In genomic region chr6:161498359-161498758, GRCh38 we compare ENCODE assay signal across 9 cellular contexts.
DNase-seq lines count a peak whose midpoint lies in the region; ATAC-seq and TF ChIP-seq lines count a peak whose summit lies in the region.
"Had no signal": no experiment of that assay in that cellular context is flagged by ENCODE, and none has a peak within 500 bp of the region (broad histone marks: within the 10 kb centered on the region; RNA-seq: fewer than 3 reads in every experiment).

No MANE protein-coding gene starts in this region.

- DNase-seq in BE2C (peak; percentile 62), SHP77 treated with DMSO at 0.1 percent for 48 hours (lab: John Stamatoyannopoulos, UW) (peak; percentile 85), right cardiac atrium (no peak), COLO668 (lab: John Stamatoyannopoulos, UW; ENCODE audit: unreplicated experiment) (no peak), lower leg skin (ENCODE audit: low spot score in 2 of 2) (no peak), anterior cingulate cortex (lab: John Stamatoyannopoulos, UW) (no peak)

- H3K27me3 ChIP-seq in BE2C (no peaks in the 10 kb centered on the region), right cardiac atrium (ENCODE audit: control insufficient read depth, insufficient read depth) (no peaks in the 10 kb centered on the region)

- ATAC-seq in HG03139 (IDR thresholded peaks at IDR 0.05; ENCODE audit: unreplicated experiment), result peak; percentile 88
- peak; percentile 23 to 63 for ATAC-seq in right cardiac atrium
- ATAC-seq in HG02981 (IDR thresholded peaks at IDR 0.05; ENCODE audit: unreplicated experiment), result no peak

- no peak for TF ChIP-seq POLR2A in lower leg skin (IDR thresholded peaks at IDR 0.05)

- H3K4me3 ChIP-seq in BE2C (ENCODE audit: low read depth, low read length) (no peak overlapping the region), right cardiac atrium (ENCODE audit: low read length) (no peak overlapping the region), lower leg skin (ENCODE audit: low read depth, poor library complexity, severe bottlenecking) (no peak overlapping the region)

- WGBS in right cardiac atrium, result 51% methylated on average over 7 of the region's 7 CpGs
- WGBS in lower leg skin, 2 donors, result 63 to 71% methylated on average over 7 of the region's 7 CpGs

- H3K27ac ChIP-seq in right cardiac atrium (ENCODE audit: low read length), result no peak overlapping the region
- H3K27ac ChIP-seq: epithelial cell of prostate had no signal

- no peaks in the 10 kb centered on the region for H3K36me3 ChIP-seq in BE2C

- H3K9me3 ChIP-seq in BE2C (no peaks in the 10 kb centered on the region), right cardiac atrium (ENCODE audit: control insufficient read depth, low read length) (no peaks in the 10 kb centered on the region)

- no peaks in the 10 kb centered on the region for H3K4me1 ChIP-seq in BE2C
- H3K4me1 ChIP-seq in right cardiac atrium (ENCODE audit: control insufficient read depth, insufficient read depth, low read length), result peaks cover 2% of the 10 kb centered on the region

- TF ChIP-seq CTCF in BE2C (IDR thresholded peaks at IDR 0.05; ENCODE audit: low read depth, low read length), result peak; percentile 82
- TF ChIP-seq CTCF in lower leg skin (IDR thresholded peaks at IDR 0.05), result no peak

- intact Hi-C loops in right cardiac atrium (cut with DNase I), result no loop called here
- intact Hi-C loops in lower leg skin (cut with DNase I; ENCODE audit: low total_unique reads), result no loop called here

Comparison
In these comparisons a context has a peak if more than half of its experiments do, and no peak if none do; other contexts are left out.
1. DNase-seq: peak in BE2C (single experiment) and SHP77 treated with DMSO at 0.1 percent for 48 hours (single experiment); none in right cardiac atrium (0 of 3), COLO668 (single experiment), lower leg skin (0 of 2) and anterior cingulate cortex (0 of 58).